In genomic region chr2:29082804-29083495, GRCh38 we compare ENCODE assay signal across 23 cellular contexts. TPM values are rescaled to one million over a fixed set of nuclear protein-coding genes. Genes with fewer than 3 reads are reported as not detected.
DNase-seq lines count a peak whose midpoint lies in the region; ATAC-seq, FAIRE-seq and TF ChIP-seq lines count a peak whose summit lies in the region.
"Had no signal": no experiment of that assay in that cellular context is flagged by ENCODE, and none has a peak within 500 bp of the region (broad histone marks: within the 10 kb centered on the region; RNA-seq: fewer than 3 reads in every experiment).

No MANE protein-coding gene starts in this region.

- H3K27ac ChIP-seq in neuronal stem cell (replicated peaks; ENCODE audit: low read length) (no peak overlapping the region), gastroesophageal sphincter (no peak overlapping the region)
- H3K27ac ChIP-seq: heart right ventricle, KMS-11, SJSA1 had no signal

- TF ChIP-seq EP300 in gastroesophageal sphincter (IDR thresholded peaks at IDR 0.05) = no peak

- DNase-seq in GM18507 (ENCODE audit: extremely low spot score, insufficient read length, low read depth) = no peak
- peak; percentile 65 for DNase-seq in kidney tubule cell (ENCODE audit: low spot score)
- no peak for DNase-seq in neuronal stem cell (ENCODE audit: low spot score)
- no peak for DNase-seq in stimulated activated CD4-positive, alpha-beta T cell treated with anti-CD3 and anti-CD28 coated beads, Interleukin-15, amount 100 ng/mL, for 24 hours
- DNase-seq in dermis blood vessel endothelial cell = no peak
- DNase-seq: activated CD4-positive, CD25-positive, alpha-beta regulatory T cell; activated effector memory CD4-positive, alpha-beta T cell treated with Interleukin-2 at 50 U/mL for 16 hours; amniotic stem cell; caudate nucleus; effector memory CD4-positive, alpha-beta T cell; heart right ventricle; naive thymus-derived CD8-positive, alpha-beta T cell; NCI-H1105; NCI-H748 treated with DMSO at 0.1 percent for 48 hours; PC-3; T-helper 2 cell had no signal

- H2BK15ac ChIP-seq in neuronal stem cell (ENCODE audit: low read length) = no peak overlapping the region

- FAIRE-seq in GM18507 (lab: Jason Lieb, UNC) = peak; percentile 83
- FAIRE-seq: islet of Langerhans had no signal

- H3K9me3 ChIP-seq in neuronal stem cell (replicated peaks in 1 of 2; ENCODE audit: control insufficient read depth in 2 of 2, insufficient read depth in 1 of 2, low read depth in 1 of 2, low read length in 2 of 2) (peaks cover 7 to 12% of the 10 kb centered on the region in 2 donors), gastroesophageal sphincter (peaks cover 0 to 18% (median 0%) of the 10 kb centered on the region in 3 donors)
- H3K9me3 ChIP-seq: SJSA1 had no signal

- H4K8ac ChIP-seq in neuronal stem cell (ENCODE audit: low read depth, low read length) = no peak overlapping the region

- no peak overlapping the region for H3K23ac ChIP-seq in neuronal stem cell (ENCODE audit: low read depth, low read length, poor library complexity)

- H3K27me3 ChIP-seq in neuronal stem cell (ENCODE audit: control insufficient read depth in 3 of 3, insufficient read depth in 3 of 3, low read depth in 1 of 3, low read length in 3 of 3) (no peaks in the 10 kb centered on the region), gastroesophageal sphincter (no peaks in the 10 kb centered on the region)
- H3K27me3 ChIP-seq: heart right ventricle, SJSA1 had no signal

- H3K4me2 ChIP-seq in neuronal stem cell (ENCODE audit: insufficient read depth, low read length, poor library complexity, severe bottlenecking) = no peak overlapping the region
- H3K4me2 ChIP-seq: KMS-11 had no signal

- no peak for TF ChIP-seq POLR2A in gastroesophageal sphincter (IDR thresholded peaks at IDR 0.05)

- no peak overlapping the region for H2AK5ac ChIP-seq in neuronal stem cell (ENCODE audit: low read depth, low read length)

- H3K4me3 ChIP-seq in neuronal stem cell (ENCODE audit: low read length in 2 of 2) (no peak overlapping the region), gastroesophageal sphincter (no peak overlapping the region)
- H3K4me3 ChIP-seq: heart right ventricle, SJSA1 had no signal

- no peak overlapping the region for H3K4ac ChIP-seq in neuronal stem cell (ENCODE audit: low read length)

- no peak overlapping the region for H2AFZ ChIP-seq in neuronal stem cell (ENCODE audit: low read length)

- H3K18ac ChIP-seq in neuronal stem cell (ENCODE audit: low read length) = no peak overlapping the region

- H3K4me1 ChIP-seq in neuronal stem cell (ENCODE audit: control insufficient read depth in 2 of 2, insufficient read depth in 1 of 2, low read depth in 1 of 2, low read length in 2 of 2) (peaks cover 0 to 4% of the 10 kb centered on the region in 2 donors), gastroesophageal sphincter (no peaks in the 10 kb centered on the region)
- H3K4me1 ChIP-seq: SJSA1 had no signal

- no peak overlapping the region for H2BK120ac ChIP-seq in neuronal stem cell (ENCODE audit: low read depth, low read length)

- H3K36me3 ChIP-seq in neuronal stem cell (replicated peaks in 1 of 2; ENCODE audit: control insufficient read depth in 2 of 2, insufficient read depth in 2 of 2, low read length in 2 of 2) (no peaks in the 10 kb centered on the region), gastroesophageal sphincter (no peaks in the 10 kb centered on the region)
- H3K36me3 ChIP-seq: heart right ventricle, SJSA1 had no signal

- H2BK5ac ChIP-seq in neuronal stem cell (ENCODE audit: low read length) = no peak overlapping the region

- TF ChIP-seq CTCF in gastroesophageal sphincter (IDR thresholded peaks at IDR 0.05) = no peak

- ATAC-seq in GM21360 (IDR thresholded peaks at IDR 0.05; ENCODE audit: unreplicated experiment) = peak; percentile 86
- ATAC-seq in HG03103 (IDR thresholded peaks at IDR 0.05; ENCODE audit: low read depth, unreplicated experiment) = peak; percentile 52
- no peak for ATAC-seq in gastroesophageal sphincter
- ATAC-seq: heart right ventricle; naive thymus-derived CD8-positive, alpha-beta T cell; PC-3 had no signal

- no peak overlapping the region for H3K9ac ChIP-seq in neuronal stem cell (ENCODE audit: low read depth, low read length, poor library complexity)
- H3K9ac ChIP-seq: KMS-11 had no signal

- no peak overlapping the region for H3K14ac ChIP-seq in neuronal stem cell (ENCODE audit: low read length)

- no CpG with 5 or more reads among the region's 5 CpGs for WGBS in neuronal stem cell (ENCODE audit: extremely low coverage in 2 of 2, insufficient read length in 2 of 2, insufficient replicate concordance in 1 of 2), 2 donors
- 78 to 80% methylated on average over 1 to 4 of the region's 5 CpGs for WGBS in gastroesophageal sphincter (ENCODE audit: low coverage in 1 of 2), 2 donors

- no peak overlapping the region for H4K91ac ChIP-seq in neuronal stem cell (ENCODE audit: low read depth, low read length, poor library complexity)

- H3K79me1 ChIP-seq in neuronal stem cell (ENCODE audit: low read depth, low read length) = no peaks in the 10 kb centered on the region

- no peak overlapping the region for H2BK12ac ChIP-seq in neuronal stem cell (ENCODE audit: low read length)

RNA-seq across cellular contexts. Expression of gene PCARE, which starts 8.6 kb away (rescaled TPM):
- not detected for polyA plus RNA-seq in neuronal stem cell (2013, experiment 1 of 2)
- not detected for polyA plus RNA-seq in neuronal stem cell (2013, experiment 2 of 2)
- total RNA-seq in gastroesophageal sphincter = under 1 TPM in 1 of 4 donors, not detected in 3; under 0.01 TPM
- total RNA-seq in dermis blood vessel endothelial cell = under 0.01 TPM in 1 of 2 replicates, not detected in the other
- total RNA-seq: naive thymus-derived CD8-positive, alpha-beta T cell; PC-3; progenitor cell of endocrine pancreas; SJSA1 had no signal
- polyA plus RNA-seq: naive thymus-derived CD8-positive, alpha-beta T cell had no signal

RNA-seq across cellular contexts. Expression of gene CLIP4, which starts 32.3 kb away (rescaled TPM):
- polyA plus RNA-seq in neuronal stem cell (2013, experiment 1 of 2) = 2.2 TPM
- 2.4 TPM for polyA plus RNA-seq in neuronal stem cell (2013, experiment 2 of 2)
- 10 to 100 TPM; 64.7 to 96.0 (median 77.3) TPM for total RNA-seq in gastroesophageal sphincter
- total RNA-seq in dermis blood vessel endothelial cell = 9.5 and 12.3 TPM in 2 replicates
